ENCODE assay signal across 8 cellular contexts in the genomic region with DNA sequence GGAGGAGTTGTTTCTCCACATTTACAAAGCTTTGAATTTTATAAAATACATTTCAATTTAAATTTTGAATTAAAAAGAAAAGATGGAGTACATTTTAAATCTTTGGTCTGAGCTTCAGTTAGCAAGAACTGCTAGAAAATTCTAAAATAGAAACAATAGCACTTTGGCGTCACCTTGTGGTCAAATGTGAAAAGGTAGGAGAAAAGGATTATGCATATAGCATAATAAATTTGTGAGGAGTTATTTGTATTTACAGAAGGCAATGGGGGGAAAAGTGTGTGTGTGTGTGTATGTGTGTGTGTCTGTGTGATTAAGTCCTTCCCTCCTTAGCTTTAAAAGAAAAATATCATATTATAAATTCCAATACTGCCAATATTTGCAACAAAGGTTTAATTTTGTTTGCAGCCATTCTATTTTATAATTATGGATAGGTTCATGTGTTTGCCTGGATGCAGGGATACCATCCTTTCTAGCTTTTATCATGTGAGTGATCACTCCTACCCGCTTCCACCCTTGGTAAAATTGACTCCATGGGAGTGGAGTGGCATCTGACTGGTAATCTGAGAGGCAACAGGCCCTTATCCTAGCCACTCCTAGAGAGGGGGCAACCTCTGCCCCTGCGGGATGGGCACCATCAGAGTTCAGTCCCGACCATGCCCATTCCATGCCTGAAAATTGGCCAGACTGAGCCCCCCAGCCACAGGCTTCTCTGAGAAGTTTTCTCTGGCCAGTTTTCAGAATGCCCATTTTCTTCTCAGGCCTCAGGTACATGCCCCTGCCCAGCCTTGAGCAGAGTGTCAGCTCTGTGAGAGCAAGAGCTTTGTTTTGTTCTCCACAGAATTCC. TPM values are rescaled to one million over a fixed set of nuclear protein-coding genes. Genes with fewer than 3 reads are reported as not detected.
DNase-seq lines count a peak whose midpoint lies in the region; ATAC-seq and TF ChIP-seq lines count a peak whose summit lies in the region.

No MANE protein-coding gene starts in this region.

- H4K20me1 ChIP-seq in smooth muscle cell (ENCODE audit: low read depth): no peaks in the 10 kb centered on the region

- H3K27ac ChIP-seq in smooth muscle cell (ENCODE audit: low read depth): no peak overlapping the region

- H3K4me3 ChIP-seq in adipocyte (ENCODE audit: low read length) (no peak overlapping the region), smooth muscle cell (no peak overlapping the region)

- H3K4me1 ChIP-seq in adipocyte (ENCODE audit: control insufficient read depth, insufficient read depth, low read length) (peaks cover 4% of the 10 kb centered on the region), smooth muscle cell (ENCODE audit: low read depth) (no peaks in the 10 kb centered on the region)

- intact Hi-C loops in left ventricle myocardium superior (cut with micrococcal nuclease): loop anchor here (2.0 kb wide), 1 partner anchor 301 kb away; no protein-coding TSS in a partner anchor

- H3K36me3 ChIP-seq in adipocyte (ENCODE audit: control insufficient read depth, insufficient read depth, low read length, severe bottlenecking) (peaks cover 11% of the 10 kb centered on the region), smooth muscle cell (ENCODE audit: low read depth) (no peaks in the 10 kb centered on the region)

- no peaks in the 10 kb centered on the region for H3K79me2 ChIP-seq in smooth muscle cell (ENCODE audit: low read depth)

- no peak overlapping the region for H3K4me3 Mint-ChIP-seq in activated naive CD8-positive, alpha-beta T cell treated with anti-CD3 and anti-CD28 coated beads, Interleukin-2, amount 50 U/mL, for 24 hours
- no peak overlapping the region for H3K4me3 Mint-ChIP-seq in activated naive CD8-positive, alpha-beta T cell treated with anti-CD3 and anti-CD28 coated beads for 36 hours

- peaks cover 3% of the 10 kb centered on the region for H3F3A ChIP-seq in smooth muscle cell (ENCODE audit: low read depth)

- H3K9ac ChIP-seq in adipocyte (ENCODE audit: low read length): no peak overlapping the region
- no peak overlapping the region for H3K9ac ChIP-seq in smooth muscle cell (ENCODE audit: low read depth)

- no peaks in the 10 kb centered on the region for H3K9me3 Mint-ChIP-seq in activated naive CD8-positive, alpha-beta T cell treated with anti-CD3 and anti-CD28 coated beads, Interleukin-2, amount 50 U/mL, for 24 hours
- no peaks in the 10 kb centered on the region for H3K9me3 Mint-ChIP-seq in activated naive CD8-positive, alpha-beta T cell treated with anti-CD3 and anti-CD28 coated beads for 36 hours

- ATAC-seq in activated naive CD8-positive, alpha-beta T cell treated with anti-CD3 and anti-CD28 coated beads, Interleukin-2, amount 50 U/mL, for 24 hours: no peak
- peak; percentile 66 for ATAC-seq in HG02852 (IDR thresholded peaks at IDR 0.05; ENCODE audit: unreplicated experiment)
- ATAC-seq in left ventricle myocardium superior: peak; percentile 61

- H3K36me3 Mint-ChIP-seq in activated naive CD8-positive, alpha-beta T cell treated with anti-CD3 and anti-CD28 coated beads, Interleukin-2, amount 50 U/mL, for 24 hours (ENCODE audit: low read depth): no peaks in the 10 kb centered on the region
- peaks cover 4% of the 10 kb centered on the region for H3K36me3 Mint-ChIP-seq in activated naive CD8-positive, alpha-beta T cell treated with anti-CD3 and anti-CD28 coated beads for 36 hours

- H3K27me3 ChIP-seq in adipocyte (replicated peaks; ENCODE audit: control insufficient read depth, insufficient read depth, low read length): no peaks in the 10 kb centered on the region
- H3K27me3 ChIP-seq in smooth muscle cell (ENCODE audit: low read depth): no peaks in the 10 kb centered on the region

- H3K27me3 Mint-ChIP-seq in activated naive CD8-positive, alpha-beta T cell treated with anti-CD3 and anti-CD28 coated beads, Interleukin-2, amount 50 U/mL, for 24 hours: no peaks in the 10 kb centered on the region
- H3K27me3 Mint-ChIP-seq in activated naive CD8-positive, alpha-beta T cell treated with anti-CD3 and anti-CD28 coated beads for 36 hours: no peaks in the 10 kb centered on the region

- H3K9me3 ChIP-seq in adipocyte (ENCODE audit: control insufficient read depth, low read length) (no peaks in the 10 kb centered on the region), smooth muscle cell (replicated peaks; ENCODE audit: low read depth) (no peaks in the 10 kb centered on the region)

- H3K27ac Mint-ChIP-seq in activated naive CD8-positive, alpha-beta T cell treated with anti-CD3 and anti-CD28 coated beads, Interleukin-2, amount 50 U/mL, for 24 hours: no peak overlapping the region
- no peak overlapping the region for H3K27ac Mint-ChIP-seq in activated naive CD8-positive, alpha-beta T cell treated with anti-CD3 and anti-CD28 coated beads for 36 hours

- H3K4me2 ChIP-seq in smooth muscle cell: no peak overlapping the region

- H3K4me1 Mint-ChIP-seq in activated naive CD8-positive, alpha-beta T cell treated with anti-CD3 and anti-CD28 coated beads, Interleukin-2, amount 50 U/mL, for 24 hours: no peaks in the 10 kb centered on the region
- H3K4me1 Mint-ChIP-seq in activated naive CD8-positive, alpha-beta T cell treated with anti-CD3 and anti-CD28 coated beads for 36 hours: no peaks in the 10 kb centered on the region

- H2AFZ ChIP-seq in smooth muscle cell (ENCODE audit: low read depth): no peak overlapping the region

- 26% methylated on average over 4 of the region's 4 CpGs for WGBS in smooth muscle cell (ENCODE audit: low lambda C conversion rate)

- peak; percentile 97 for TF ChIP-seq CTCF in smooth muscle cell (IDR thresholded peaks at IDR 0.05; ENCODE audit: borderline replicate concordance, insufficient read depth, poor library complexity, severe bottlenecking)

- peak; percentile 22 for DNase-seq in activated naive CD8-positive, alpha-beta T cell treated with anti-CD3 and anti-CD28 coated beads, Interleukin-2, amount 50 U/mL, for 24 hours
- DNase-seq in activated naive CD8-positive, alpha-beta T cell treated with anti-CD3 and anti-CD28 coated beads for 36 hours: no peak
- DNase-seq in NCI-H226 (peak; percentile 22), adipocyte (ENCODE audit: low read depth) (peak; percentile 88), left ventricle myocardium superior (no peak), smooth muscle cell (lab: John Stamatoyannopoulos, UW; ENCODE audit: unreplicated experiment) (no peak), AG08396 (ENCODE audit: low spot score) (no peak)

RNA-seq across cellular contexts. Expression of a gene that starts 13.6 kb away (rescaled TPM):
- under 1 TPM; 0.06 to 0.08 TPM for total RNA-seq in activated naive CD8-positive, alpha-beta T cell treated with anti-CD3 and anti-CD28 coated beads for 36 hours
- total RNA-seq in left ventricle myocardium superior (43.5 TPM), smooth muscle cell (92.2 and 96.5 TPM in 2 replicates)
- polyA plus RNA-seq in smooth muscle cell: 21.4 and 35.9 TPM in 2 replicates

RNA-seq across cellular contexts. Expression of a gene that starts 20.4 kb away (rescaled TPM):
- total RNA-seq in activated naive CD8-positive, alpha-beta T cell treated with anti-CD3 and anti-CD28 coated beads for 36 hours: 10 to 100 TPM; 29.1 to 30.6 TPM
- total RNA-seq in left ventricle myocardium superior: 18.3 TPM
- total RNA-seq in smooth muscle cell: 30.8 and 45.1 TPM in 2 replicates
- polyA plus RNA-seq in smooth muscle cell: 11.3 and 12.1 TPM in 2 replicates

Comparison
In these comparisons a context has a peak if more than half of its experiments do, and no peak if none do; other contexts are left out.
1. DNase-seq: peak in activated naive CD8-positive, alpha-beta T cell treated with anti-CD3 and anti-CD28 coated beads, Interleukin-2, amount 50 U/mL, for 24 hours (single experiment), NCI-H226 (single experiment) and adipocyte (single experiment); none in activated naive CD8-positive, alpha-beta T cell treated with anti-CD3 and anti-CD28 coated beads for 36 hours (single experiment), left ventricle myocardium superior (single experiment), smooth muscle cell (single experiment) and AG08396 (single experiment).
2. RNA of a gene that starts 13.6 kb away (total RNA-seq): 92.2 to 96.5 TPM in smooth muscle cell and 43.5 TPM in left ventricle myocardium superior (single experiment); 0.06 to 0.08 TPM in activated naive CD8-positive, alpha-beta T cell treated with anti-CD3 and anti-CD28 coated beads for 36 hours; every median in the first group is over 10 times any median in the second.